Comparison of ENCODE assay signal across 12 cellular contexts in the genomic region with DNA sequence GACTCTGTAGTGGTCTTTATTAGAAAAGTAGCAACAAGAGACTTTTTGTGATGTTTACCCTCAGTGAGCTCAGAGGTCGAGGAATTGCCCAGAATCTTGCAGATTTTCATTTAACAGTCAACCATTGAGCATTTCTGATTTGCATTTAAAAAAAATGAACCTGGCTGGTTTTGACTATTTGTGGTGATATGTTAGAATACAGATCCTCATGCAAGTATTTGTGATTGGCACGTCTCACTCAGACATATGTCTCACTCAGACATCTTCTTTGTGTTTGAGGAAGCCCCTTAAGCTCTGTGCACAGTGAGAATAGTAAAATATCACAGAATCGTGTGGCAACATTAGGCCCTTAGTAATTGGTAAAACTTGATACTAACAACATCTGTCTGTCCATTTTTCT.
DNase-seq lines count a peak whose midpoint lies in the region; ATAC-seq, FAIRE-seq and TF ChIP-seq lines count a peak whose summit lies in the region.
"Had no signal": no experiment of that assay in that cellular context is flagged by ENCODE, and none has a peak within 500 bp of the region (broad histone marks: within the 10 kb centered on the region; RNA-seq: fewer than 3 reads in every experiment).

No MANE protein-coding gene starts in this region.

- in situ Hi-C loops in ACHN (cut with HindIII; ENCODE audit: low pct_ligation_motif_present, low pct_unique_long_range_greater_than_20kb, low sequenced_read_pairs): no loop called here

- H3K4me1 Mint-ChIP-seq in immature natural killer cell: peaks cover 90 to 100% of the 10 kb centered on the region in 2 donors

- H3K9me3 Mint-ChIP-seq in immature natural killer cell: peaks cover 0 to 4% (median 0%) of the 10 kb centered on the region in 6 donors
- H3K9me3 Mint-ChIP-seq: CD4-positive, alpha-beta memory T cell had no signal

- DNase-seq in GM12891 (ENCODE audit: insufficient read length, low spot score) (no peak), NCI-H446 treated with DMSO at 0.1 percent for 48 hours (lab: John Stamatoyannopoulos, UW) (peak; percentile 18), immature natural killer cell (no peak), NCI-H1105 (lab: John Stamatoyannopoulos, UW) (no peak), ACHN (no peak)
- DNase-seq: BE2C; CD4-positive, alpha-beta memory T cell; DMS79 had no signal

- ATAC-seq in GM19324 (IDR thresholded peaks at IDR 0.05; ENCODE audit: low FRiP score, unreplicated experiment): peak; percentile 54
- no peak for ATAC-seq in GM21447 (IDR thresholded peaks at IDR 0.05; ENCODE audit: unreplicated experiment)

- no peak for TF ChIP-seq POLR2A in GM12891 (IDR thresholded peaks at IDR 0.05; ENCODE audit: low read depth, low read length)

- H3K4me3 Mint-ChIP-seq in immature natural killer cell: peak overlapping the region in 1 of 5 donors; percentile 12

- H3K27me3 Mint-ChIP-seq in immature natural killer cell (ENCODE audit: low read depth in 3 of 3): no peaks in the 10 kb centered on the region
- H3K27me3 Mint-ChIP-seq: CD4-positive, alpha-beta memory T cell had no signal

- FAIRE-seq in GM12891 (lab: Jason Lieb, UNC): peak; percentile 51
- FAIRE-seq: A204.1, H1 had no signal

- peaks cover 0 to 7% (median 7%) of the 10 kb centered on the region in 3 donors for H3K36me3 Mint-ChIP-seq in immature natural killer cell

- H3K27ac Mint-ChIP-seq in immature natural killer cell: peak overlapping the region in 5 of 6 donors; percentile 9 to 77 (median 28)

TF ChIP-seq in GM12891, 5 proteins besides CTCF, POLR2A, EP300 and RAD21:
- TF ChIP-seq POU2F2 (IDR thresholded peaks at IDR 0.05; ENCODE audit: low read depth, low read length) (0 out of 2 replicates have a peak, but pooled peaks have one; percentile 32), POLR2AphosphoS5 (IDR thresholded peaks at IDR 0.05; ENCODE audit: low read depth, low read length) (no peak), PAX5 (IDR thresholded peaks at IDR 0.05; ENCODE audit: insufficient read depth, low read length, severe bottlenecking) (no peak), TAF1 (IDR thresholded peaks at IDR 0.05; ENCODE audit: low read depth, low read length) (no peak), SPI1 (IDR thresholded peaks at IDR 0.05; ENCODE audit: low read depth, low read length) (peak; percentile 18; the same call in 1 of the 2 replicates)
TF ChIP-seq in GM12891: peak in this region for 2.
